ENCODE assay signal across 1 cellular context in genomic region chr6:33761922-33762629, GRCh38.
TF ChIP-seq lines count a peak whose summit lies in the region.

No MANE protein-coding gene starts in this region.

TF ChIP-seq in HepG2, 621 proteins besides CTCF, POLR2A, EP300 and RAD21 (continued from another document and continues in another):
- TF ChIP-seq TFAP4 (IDR thresholded peaks at IDR 0.05; ENCODE audit: borderline replicate concordance, low read depth) (peak; percentile 64; the same call in 1 of the 2 replicates), E2F5 (CRISPR knock-in tag; conservative IDR thresholded peaks at IDR 0.05) (0 out of 2 replicates have a peak, but pooled peaks have one; percentile 24), SOX13 (IDR thresholded peaks at IDR 0.05) (peak; percentile 57; the same call in 1 of the 2 replicates), SOX13 (CRISPR knock-in tag; conservative IDR thresholded peaks at IDR 0.05 in 1 of 2, IDR thresholded peaks at IDR 0.05 in 1 of 2) (peak in 1 of 2 experiments; percentile 62; a peak in 2 of 4 replicates), GPN1 (CRISPR knock-in tag; IDR thresholded peaks at IDR 0.05; ENCODE audit: borderline replicate concordance) (no peak), ZNF205 (CRISPR knock-in tag; IDR thresholded peaks at IDR 0.05) (no peak; the same call in 1 of the 2 replicates), ZBTB37 (CRISPR knock-in tag; IDR thresholded peaks at IDR 0.05) (no peak), ZNF567 (CRISPR knock-in tag; IDR thresholded peaks at IDR 0.05; ENCODE audit: borderline replicate concordance) (peak; percentile 93), PHF20 (CRISPR knock-in tag; IDR thresholded peaks at IDR 0.05) (no peak), ZNF24 (IDR thresholded peaks at IDR 0.05) (peak; percentile 62; the same call in 1 of the 2 replicates), ZNF431 (CRISPR knock-in tag; IDR thresholded peaks at IDR 0.05; ENCODE audit: borderline replicate concordance, low read depth) (0 out of 2 replicates have a peak, but pooled peaks have one; percentile 47), ZNF772 (CRISPR knock-in tag; IDR thresholded peaks at IDR 0.05) (peak; percentile 93), KDM4B (CRISPR knock-in tag; IDR thresholded peaks at IDR 0.05) (peak; percentile 65), NFE2 (CRISPR knock-in tag; IDR thresholded peaks at IDR 0.05) (no peak), ZNF589 (CRISPR knock-in tag; conservative IDR thresholded peaks at IDR 0.05) (no peak), JUNB (CRISPR knock-in tag; IDR thresholded peaks at IDR 0.05; ENCODE audit: borderline replicate concordance) (no peak), ZNF512B (CRISPR knock-in tag; IDR thresholded peaks at IDR 0.05; ENCODE audit: borderline replicate concordance) (peak; percentile 98; the same call in 1 of the 2 replicates), KDM5B (CRISPR knock-in tag; IDR thresholded peaks at IDR 0.05; ENCODE audit: borderline replicate concordance) (peak; percentile 88), ZNF572 (CRISPR knock-in tag; IDR thresholded peaks at IDR 0.05) (no peak; the same call in 1 of the 2 replicates), THAP11 (CRISPR knock-in tag; IDR thresholded peaks at IDR 0.05) (peak; percentile 73), SUZ12 (IDR thresholded peaks at IDR 0.05; ENCODE audit: low read depth, low read length) (no peak), REPIN1 (CRISPR knock-in tag; IDR thresholded peaks at IDR 0.05; ENCODE audit: borderline replicate concordance, low read depth) (peak; percentile 98), HNRNPH1 (optimal IDR thresholded peaks at IDR 0.05; ENCODE audit: low read depth, low read length) (no peak), ZNF17 (CRISPR knock-in tag; IDR thresholded peaks at IDR 0.05) (no peak), AKAP8 (CRISPR knock-in tag; IDR thresholded peaks at IDR 0.05) (0 out of 2 replicates have a peak, but pooled peaks have one; percentile 46), ZNF891 (CRISPR knock-in tag; IDR thresholded peaks at IDR 0.05) (no peak), MLLT10 (CRISPR knock-in tag; IDR thresholded peaks at IDR 0.05) (no peak), HOXA7 (CRISPR knock-in tag; IDR thresholded peaks at IDR 0.05) (no peak), ELF1 (CRISPR knock-in tag; IDR thresholded peaks at IDR 0.05) (peak; percentile 56), REXO4 (CRISPR knock-in tag; IDR thresholded peaks at IDR 0.05; ENCODE audit: borderline replicate concordance) (no peak), MED13 (CRISPR knock-in tag; IDR thresholded peaks at IDR 0.05) (no peak), THAP7 (CRISPR knock-in tag; IDR thresholded peaks at IDR 0.05) (0 out of 2 replicates have a peak, but pooled peaks have one; percentile 85)
- TF ChIP-seq, protein P1, sequence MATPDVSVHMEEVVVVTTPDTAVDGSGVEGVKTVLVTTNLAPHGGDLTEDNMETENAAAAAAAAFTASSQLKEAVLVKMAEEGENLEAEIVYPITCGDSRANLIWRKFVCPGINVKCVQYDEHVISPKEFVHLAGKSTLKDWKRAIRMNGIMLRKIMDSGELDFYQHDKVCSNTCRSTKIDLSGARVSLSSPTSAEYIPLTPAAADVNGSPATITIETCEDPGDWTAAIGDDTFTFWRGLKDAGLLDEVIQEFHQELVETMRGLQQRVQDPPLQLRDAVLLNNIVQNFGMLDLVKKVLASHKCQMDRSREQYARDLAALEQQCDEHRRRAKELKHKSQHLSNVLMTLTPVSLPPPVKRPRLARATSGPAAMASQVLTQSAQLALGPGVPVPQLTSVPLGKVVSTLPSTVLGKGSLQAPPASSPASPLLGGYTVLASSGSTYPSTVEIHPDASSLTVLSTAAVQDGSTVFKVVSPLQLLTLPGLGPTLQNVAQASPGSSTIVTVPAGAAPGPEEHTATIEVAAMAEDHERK (CRISPR knock-in tag; IDR thresholded peaks at IDR 0.05; ENCODE audit: low read depth): no peak
- TF ChIP-seq, protein P2, sequence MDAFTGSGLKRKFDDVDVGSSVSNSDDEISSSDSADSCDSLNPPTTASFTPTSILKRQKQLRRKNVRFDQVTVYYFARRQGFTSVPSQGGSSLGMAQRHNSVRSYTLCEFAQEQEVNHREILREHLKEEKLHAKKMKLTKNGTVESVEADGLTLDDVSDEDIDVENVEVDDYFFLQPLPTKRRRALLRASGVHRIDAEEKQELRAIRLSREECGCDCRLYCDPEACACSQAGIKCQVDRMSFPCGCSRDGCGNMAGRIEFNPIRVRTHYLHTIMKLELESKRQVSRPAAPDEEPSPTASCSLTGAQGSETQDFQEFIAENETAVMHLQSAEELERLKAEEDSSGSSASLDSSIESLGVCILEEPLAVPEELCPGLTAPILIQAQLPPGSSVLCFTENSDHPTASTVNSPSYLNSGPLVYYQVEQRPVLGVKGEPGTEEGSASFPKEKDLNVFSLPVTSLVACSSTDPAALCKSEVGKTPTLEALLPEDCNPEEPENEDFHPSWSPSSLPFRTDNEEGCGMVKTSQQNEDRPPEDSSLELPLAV (CRISPR knock-in tag; conservative IDR thresholded peaks at IDR 0.05; ENCODE audit: low read depth): no peak
- TF ChIP-seq, protein P3, sequence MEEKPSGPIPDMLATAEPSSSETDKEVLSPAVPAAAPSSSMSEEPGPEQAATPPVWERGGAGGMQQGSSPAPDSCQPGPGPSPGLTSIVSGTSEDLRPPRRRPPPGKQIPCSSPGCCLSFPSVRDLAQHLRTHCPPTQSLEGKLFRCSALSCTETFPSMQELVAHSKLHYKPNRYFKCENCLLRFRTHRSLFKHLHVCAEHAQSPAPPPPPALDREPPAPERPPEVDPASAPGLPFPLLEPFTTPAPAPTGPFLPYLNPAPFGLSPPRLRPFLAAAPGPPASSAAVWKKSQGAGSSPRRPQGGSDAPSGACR (CRISPR knock-in tag; IDR thresholded peaks at IDR 0.05): peak; percentile 93; the same call in 1 of the 2 replicates
- TF ChIP-seq, protein P4, sequence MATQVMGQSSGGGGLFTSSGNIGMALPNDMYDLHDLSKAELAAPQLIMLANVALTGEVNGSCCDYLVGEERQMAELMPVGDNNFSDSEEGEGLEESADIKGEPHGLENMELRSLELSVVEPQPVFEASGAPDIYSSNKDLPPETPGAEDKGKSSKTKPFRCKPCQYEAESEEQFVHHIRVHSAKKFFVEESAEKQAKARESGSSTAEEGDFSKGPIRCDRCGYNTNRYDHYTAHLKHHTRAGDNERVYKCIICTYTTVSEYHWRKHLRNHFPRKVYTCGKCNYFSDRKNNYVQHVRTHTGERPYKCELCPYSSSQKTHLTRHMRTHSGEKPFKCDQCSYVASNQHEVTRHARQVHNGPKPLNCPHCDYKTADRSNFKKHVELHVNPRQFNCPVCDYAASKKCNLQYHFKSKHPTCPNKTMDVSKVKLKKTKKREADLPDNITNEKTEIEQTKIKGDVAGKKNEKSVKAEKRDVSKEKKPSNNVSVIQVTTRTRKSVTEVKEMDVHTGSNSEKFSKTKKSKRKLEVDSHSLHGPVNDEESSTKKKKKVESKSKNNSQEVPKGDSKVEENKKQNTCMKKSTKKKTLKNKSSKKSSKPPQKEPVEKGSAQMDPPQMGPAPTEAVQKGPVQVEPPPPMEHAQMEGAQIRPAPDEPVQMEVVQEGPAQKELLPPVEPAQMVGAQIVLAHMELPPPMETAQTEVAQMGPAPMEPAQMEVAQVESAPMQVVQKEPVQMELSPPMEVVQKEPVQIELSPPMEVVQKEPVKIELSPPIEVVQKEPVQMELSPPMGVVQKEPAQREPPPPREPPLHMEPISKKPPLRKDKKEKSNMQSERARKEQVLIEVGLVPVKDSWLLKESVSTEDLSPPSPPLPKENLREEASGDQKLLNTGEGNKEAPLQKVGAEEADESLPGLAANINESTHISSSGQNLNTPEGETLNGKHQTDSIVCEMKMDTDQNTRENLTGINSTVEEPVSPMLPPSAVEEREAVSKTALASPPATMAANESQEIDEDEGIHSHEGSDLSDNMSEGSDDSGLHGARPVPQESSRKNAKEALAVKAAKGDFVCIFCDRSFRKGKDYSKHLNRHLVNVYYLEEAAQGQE (IDR thresholded peaks at IDR 0.05; ENCODE audit: borderline replicate concordance in 1 of 2, low read depth in 1 of 2, low read length in 2 of 2): no peak
- TF ChIP-seq, protein P5, sequence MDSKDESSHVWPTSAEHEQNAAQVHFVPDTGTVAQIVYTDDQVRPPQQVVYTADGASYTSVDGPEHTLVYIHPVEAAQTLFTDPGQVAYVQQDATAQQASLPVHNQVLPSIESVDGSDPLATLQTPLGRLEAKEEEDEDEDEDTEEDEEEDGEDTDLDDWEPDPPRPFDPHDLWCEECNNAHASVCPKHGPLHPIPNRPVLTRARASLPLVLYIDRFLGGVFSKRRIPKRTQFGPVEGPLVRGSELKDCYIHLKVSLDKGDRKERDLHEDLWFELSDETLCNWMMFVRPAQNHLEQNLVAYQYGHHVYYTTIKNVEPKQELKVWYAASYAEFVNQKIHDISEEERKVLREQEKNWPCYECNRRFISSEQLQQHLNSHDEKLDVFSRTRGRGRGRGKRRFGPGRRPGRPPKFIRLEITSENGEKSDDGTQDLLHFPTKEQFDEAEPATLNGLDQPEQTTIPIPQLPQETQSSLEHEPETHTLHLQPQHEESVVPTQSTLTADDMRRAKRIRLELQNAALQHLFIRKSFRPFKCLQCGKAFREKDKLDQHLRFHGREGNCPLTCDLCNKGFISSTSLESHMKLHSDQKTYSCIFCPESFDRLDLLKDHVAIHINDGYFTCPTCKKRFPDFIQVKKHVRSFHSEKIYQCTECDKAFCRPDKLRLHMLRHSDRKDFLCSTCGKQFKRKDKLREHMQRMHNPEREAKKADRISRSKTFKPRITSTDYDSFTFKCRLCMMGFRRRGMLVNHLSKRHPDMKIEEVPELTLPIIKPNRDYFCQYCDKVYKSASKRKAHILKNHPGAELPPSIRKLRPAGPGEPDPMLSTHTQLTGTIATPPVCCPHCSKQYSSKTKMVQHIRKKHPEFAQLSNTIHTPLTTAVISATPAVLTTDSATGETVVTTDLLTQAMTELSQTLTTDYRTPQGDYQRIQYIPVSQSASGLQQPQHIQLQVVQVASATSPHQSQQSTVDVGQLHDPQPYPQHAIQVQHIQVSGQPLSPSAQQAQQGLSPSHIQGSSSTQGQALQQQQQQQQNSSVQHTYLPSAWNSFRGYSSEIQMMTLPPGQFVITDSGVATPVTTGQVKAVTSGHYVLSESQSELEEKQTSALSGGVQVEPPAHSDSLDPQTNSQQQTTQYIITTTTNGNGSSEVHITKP (CRISPR knock-in tag; IDR thresholded peaks at IDR 0.05; ENCODE audit: low read depth): peak; percentile 63; the same call in 1 of the 2 replicates
- TF ChIP-seq, protein P6, sequence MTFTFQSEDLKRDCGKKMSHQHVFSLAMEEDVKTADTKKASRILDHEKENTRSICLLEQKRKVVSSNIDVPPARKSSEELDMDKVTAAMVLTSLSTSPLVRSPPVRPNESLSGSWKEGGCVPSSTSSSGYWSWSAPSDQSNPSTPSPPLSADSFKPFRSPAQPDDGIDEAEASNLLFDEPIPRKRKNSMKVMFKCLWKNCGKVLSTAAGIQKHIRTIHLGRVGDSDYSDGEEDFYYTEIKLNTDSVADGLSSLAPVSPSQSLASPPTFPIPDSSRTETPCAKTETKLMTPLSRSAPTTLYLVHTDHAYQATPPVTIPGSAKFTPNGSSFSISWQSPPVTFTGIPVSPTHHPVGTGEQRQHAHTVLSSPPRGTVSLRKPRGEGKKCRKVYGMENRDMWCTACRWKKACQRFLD (CRISPR knock-in tag; IDR thresholded peaks at IDR 0.05; ENCODE audit: borderline replicate concordance): peak; percentile 67; the same call in 1 of the 2 replicates
- TF ChIP-seq, protein P7, sequence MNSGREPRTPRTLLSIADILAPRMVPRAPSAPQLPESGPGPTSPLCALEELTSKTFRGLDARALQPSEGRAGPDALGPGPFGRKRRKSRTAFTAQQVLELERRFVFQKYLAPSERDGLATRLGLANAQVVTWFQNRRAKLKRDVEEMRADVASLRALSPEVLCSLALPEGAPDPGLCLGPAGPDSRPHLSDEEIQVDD (CRISPR knock-in tag; IDR thresholded peaks at IDR 0.05; ENCODE audit: borderline replicate concordance): no peak
